Comparison of ENCODE assay signal across 14 cellular contexts in the genomic region with DNA sequence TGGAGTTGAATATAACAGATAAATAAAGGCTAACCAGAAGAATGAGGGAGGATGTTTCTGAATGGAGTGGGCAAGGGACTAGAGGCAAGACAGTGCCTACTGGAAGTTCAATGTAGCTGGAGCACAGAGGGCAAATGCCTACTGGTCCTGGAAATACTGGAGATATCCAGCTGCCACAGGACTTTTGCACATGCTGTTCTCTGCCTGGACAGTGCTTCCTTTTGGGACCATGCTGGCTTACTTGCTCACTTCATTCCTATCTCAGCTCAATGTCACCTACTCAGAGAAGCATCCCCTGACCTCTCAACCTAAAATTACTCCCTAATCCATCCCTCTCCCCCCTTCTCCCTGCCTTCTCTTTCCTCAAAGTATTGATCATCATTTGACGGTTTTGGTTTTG. TPM values are rescaled to one million over a fixed set of nuclear protein-coding genes. Genes with fewer than 3 reads are reported as not detected.
DNase-seq lines count a peak whose midpoint lies in the region; ATAC-seq and TF ChIP-seq lines count a peak whose summit lies in the region.
"Had no signal": no experiment of that assay in that cellular context is flagged by ENCODE, and none has a peak within 500 bp of the region (broad histone marks: within the 10 kb centered on the region; RNA-seq: fewer than 3 reads in every experiment).

No MANE protein-coding gene starts in this region.

- CTCF ChIA-PET in IMR-90 (lab: Yijun Ruan, JAX): interaction anchor here (0.6 kb wide), 1 partner anchor 717 kb away, joined by 4 read pairs; no protein-coding TSS in a partner anchor

- POLR2A ChIA-PET in IMR-90 (lab: Charles Lee; ENCODE audit: unreplicated experiment): no interaction called here

- peak overlapping the region; percentile 8; the same call in 1 of the 2 replicates for H3K4ac ChIP-seq in IMR-90 (ENCODE audit: low read depth, low read length)
- no peak overlapping the region for H3K4ac ChIP-seq in mesenchymal stem cell (ENCODE audit: low read depth in 1 of 2, low read length in 2 of 2)
- H3K4ac ChIP-seq in trophoblast cell (ENCODE audit: low read depth, low read length): no peak overlapping the region

- H3K56ac ChIP-seq in IMR-90 (ENCODE audit: extremely low read depth, insufficient read depth, low read length): no peak overlapping the region

- H3K27me3 ChIP-seq in IMR-90 (ENCODE audit: control insufficient read depth, insufficient read depth, low read length) (no peaks in the 10 kb centered on the region), mesenchymal stem cell (ENCODE audit: control insufficient read depth in 1 of 2, insufficient read depth in 1 of 2, low read length in 2 of 2) (peaks cover 11 to 46% of the 10 kb centered on the region in 2 experiments), trophoblast cell (ENCODE audit: insufficient read depth, low read length) (no peaks in the 10 kb centered on the region)

- H4K20me1 ChIP-seq in IMR-90 (ENCODE audit: insufficient read depth, low read length): no peaks in the 10 kb centered on the region

- peaks cover 19% of the 10 kb centered on the region for H3K9me1 ChIP-seq in IMR-90 (ENCODE audit: insufficient read depth, low read length)

- H3K14ac ChIP-seq in IMR-90 (replicated peaks; ENCODE audit: low read depth, low read length): 0 out of 2 replicates have a peak overlapping the region, but pooled peaks have one; percentile 3
- H3K14ac ChIP-seq in mesenchymal stem cell (ENCODE audit: low read length in 2 of 2): no peak overlapping the region
- H3K14ac ChIP-seq in trophoblast cell (ENCODE audit: low read length): no peak overlapping the region

- H2BK5ac ChIP-seq in IMR-90 (ENCODE audit: low read depth, low read length, poor library complexity, severe bottlenecking): no peak overlapping the region
- H2BK5ac ChIP-seq in mesenchymal stem cell (ENCODE audit: low read depth, low read length, poor library complexity, severe bottlenecking): no peak overlapping the region
- no peak overlapping the region for H2BK5ac ChIP-seq in trophoblast cell (ENCODE audit: low read depth, low read length, poor library complexity)

- H3K18ac ChIP-seq in IMR-90 (ENCODE audit: low read depth, low read length) (peak overlapping the region; percentile 3; the same call in 1 of the 2 replicates), mesenchymal stem cell (ENCODE audit: low read depth in 1 of 2, low read length in 2 of 2) (no peak overlapping the region), trophoblast cell (ENCODE audit: low read length) (no peak overlapping the region)

- dilution Hi-C loops in IMR-90 (cut with HindIII; ENCODE audit: low sequenced_read_pairs, unreplicated experiment): no loop called here

- peak overlapping the region; percentile 39 for H2BK120ac ChIP-seq in IMR-90 (ENCODE audit: low read depth, low read length)
- peak overlapping the region; percentile 35 for H2BK120ac ChIP-seq in mesenchymal stem cell (ENCODE audit: low read depth, low read length)
- H2BK120ac ChIP-seq in trophoblast cell (ENCODE audit: insufficient read depth, low read length, poor library complexity): no peak overlapping the region

- H2AK5ac ChIP-seq in IMR-90 (ENCODE audit: low read depth, low read length) (peak overlapping the region; percentile 37), mesenchymal stem cell (ENCODE audit: low read length, severe bottlenecking) (peak overlapping the region; percentile 61), trophoblast cell (ENCODE audit: low read length) (no peak overlapping the region)

- H4K8ac ChIP-seq in IMR-90 (ENCODE audit: low read depth in 2 of 2, low read length in 2 of 2) (no peak overlapping the region), mesenchymal stem cell (ENCODE audit: low read length) (no peak overlapping the region), trophoblast cell (ENCODE audit: low read depth, low read length) (no peak overlapping the region)

- H3K23ac ChIP-seq in IMR-90 (ENCODE audit: low read depth, low read length): no peak overlapping the region
- H3K23ac ChIP-seq in mesenchymal stem cell (ENCODE audit: low read length in 2 of 2): no peak overlapping the region
- peak overlapping the region; percentile 17 for H3K23ac ChIP-seq in trophoblast cell (ENCODE audit: low read length)

- H2AK9ac ChIP-seq in IMR-90 (replicated peaks; ENCODE audit: low read depth, low read length, poor library complexity): no peak overlapping the region

- H3K4me2 ChIP-seq in IMR-90 (ENCODE audit: low read depth, low read length): no peak overlapping the region
- no peak overlapping the region for H3K4me2 ChIP-seq in mesenchymal stem cell (ENCODE audit: low read length, poor library complexity, severe bottlenecking)
- no peak overlapping the region for H3K4me2 ChIP-seq in trophoblast cell (ENCODE audit: low read length)
- H3K4me2 ChIP-seq: GM23338 had no signal

- TF ChIP-seq RAD21 in IMR-90 (IDR thresholded peaks at IDR 0.05; ENCODE audit: low read length): no peak

- H2BK12ac ChIP-seq in mesenchymal stem cell (ENCODE audit: low read length in 2 of 2) (peak overlapping the region in 1 of 2 experiments; percentile 38), trophoblast cell (ENCODE audit: low read length) (no peak overlapping the region)

- no peak for ATAC-seq in IMR-90 (ENCODE audit: low read depth)
- no peak for ATAC-seq in GM19023 (IDR thresholded peaks at IDR 0.05; ENCODE audit: unreplicated experiment)
- ATAC-seq: HepG2 had no signal

- no peaks in the 10 kb centered on the region for H3K79me2 ChIP-seq in trophoblast cell (ENCODE audit: control insufficient read depth, insufficient read depth, low read length, poor library complexity)

- TF ChIP-seq CTCF in IMR-90 (conservative IDR thresholded peaks at IDR 0.05; ENCODE audit: low read depth, low read length): no peak

- no peak overlapping the region for H3K4me3 ChIP-seq in IMR-90 (ENCODE audit: insufficient read depth, low read depth, low read length)
- no peak overlapping the region for H3K4me3 ChIP-seq in mesenchymal stem cell (ENCODE audit: insufficient read depth in 1 of 2, low read depth in 1 of 2, low read length in 2 of 2)
- H3K4me3 ChIP-seq in trophoblast cell (ENCODE audit: low read depth, low read length): no peak overlapping the region
- H3K4me3 ChIP-seq: GM23338 had no signal

- intact Hi-C loops in IMR-90 (cut with micrococcal nuclease): no loop called here

- peak overlapping the region; percentile 51; the same call in 1 of the 2 replicates for H2BK20ac ChIP-seq in IMR-90 (ENCODE audit: low read depth, low read length)

- H4K91ac ChIP-seq in IMR-90 (ENCODE audit: insufficient read depth, low read depth, low read length): 0 out of 2 replicates have a peak overlapping the region, but pooled peaks have one; percentile 23
- H4K91ac ChIP-seq in mesenchymal stem cell (ENCODE audit: low read length): peak overlapping the region; percentile 25
- no peak overlapping the region for H4K91ac ChIP-seq in trophoblast cell (ENCODE audit: low read depth, low read length)

- no peak for TF ChIP-seq POLR2A in IMR-90 (IDR thresholded peaks at IDR 0.05; ENCODE audit: low read depth, low read length)

- WGBS in IMR-90 (ENCODE audit: extremely low coverage in 2 of 2, insufficient read length in 1 of 2), 2 experiments: no CpG with 5 or more reads among the region's 1 CpG
- WGBS in mesenchymal stem cell: 97% methylated on average over 1 of the region's 1 CpG
- no CpG with 5 or more reads among the region's 1 CpG for WGBS in trophoblast cell (ENCODE audit: extremely low coverage, insufficient coverage, insufficient read length)

- no peaks in the 10 kb centered on the region for H3K79me1 ChIP-seq in IMR-90 (ENCODE audit: low read depth in 1 of 2, low read length in 2 of 2)
- H3K79me1 ChIP-seq in mesenchymal stem cell (replicated peaks; ENCODE audit: low read length, poor library complexity, severe bottlenecking): no peaks in the 10 kb centered on the region
- H3K79me1 ChIP-seq in trophoblast cell (ENCODE audit: low read length): no peaks in the 10 kb centered on the region

- BruUV-seq in IMR-90 (replicated peaks; lab: Mats Ljungman, UMichigan): no TSS peak

- H4K12ac ChIP-seq in trophoblast cell (ENCODE audit: low read depth, low read length): no peak overlapping the region

- H3K9me3 ChIP-seq in IMR-90 (ENCODE audit: control insufficient read depth, insufficient read depth, low read length) (peaks cover 6% of the 10 kb centered on the region), mesenchymal stem cell (ENCODE audit: control insufficient read depth, low read length) (peaks cover 6% of the 10 kb centered on the region), trophoblast cell (ENCODE audit: insufficient read depth, low read depth, low read length) (no peaks in the 10 kb centered on the region)
- H3K9me3 ChIP-seq: Caco-2 had no signal

- H2AFZ ChIP-seq in IMR-90 (replicated peaks; ENCODE audit: low read length, poor library complexity) (no peak overlapping the region), mesenchymal stem cell (ENCODE audit: low read depth, low read length) (no peak overlapping the region), trophoblast cell (ENCODE audit: insufficient read depth, low read length, poor library complexity) (no peak overlapping the region)
- H2AFZ ChIP-seq: GM23338 had no signal

- H3K36me3 ChIP-seq in IMR-90 (ENCODE audit: control insufficient read depth, insufficient read depth, low read length): no peaks in the 10 kb centered on the region
- H3K36me3 ChIP-seq in mesenchymal stem cell (ENCODE audit: control insufficient read depth in 1 of 2, insufficient read depth in 2 of 2, low read depth in 1 of 2, low read length in 2 of 2): no peaks in the 10 kb centered on the region
- H3K36me3 ChIP-seq in trophoblast cell (ENCODE audit: control insufficient read depth in 1 of 2, insufficient read depth in 2 of 2, low read length in 2 of 2): no peaks in the 10 kb centered on the region

- H3K27ac ChIP-seq in IMR-90 (ENCODE audit: insufficient read depth, low read length): no peak overlapping the region
- no peak overlapping the region for H3K27ac ChIP-seq in mesenchymal stem cell (ENCODE audit: low read length, poor library complexity, severe bottlenecking)
- no peak overlapping the region for H3K27ac ChIP-seq in trophoblast cell (ENCODE audit: low read depth, low read length)
- H3K27ac ChIP-seq: C4-2B had no signal

- no peak overlapping the region for H3K9ac ChIP-seq in IMR-90 (ENCODE audit: low read depth, low read length)
- H3K9ac ChIP-seq in mesenchymal stem cell (ENCODE audit: low read length): no peak overlapping the region
- no peak overlapping the region for H3K9ac ChIP-seq in trophoblast cell (ENCODE audit: low read length)

- H3K4me1 ChIP-seq in IMR-90 (ENCODE audit: control insufficient read depth, insufficient read depth, low read length) (peaks cover 23% of the 10 kb centered on the region), mesenchymal stem cell (ENCODE audit: control insufficient read depth, insufficient read depth, low read depth, low read length) (peaks cover 25% of the 10 kb centered on the region), trophoblast cell (ENCODE audit: control insufficient read depth in 1 of 2, insufficient read depth in 2 of 2, low read length in 2 of 2) (peaks cover 6% of the 10 kb centered on the region in 2 experiments)

- H2BK15ac ChIP-seq in IMR-90 (ENCODE audit: low read depth, low read length) (peak overlapping the region; percentile 54; the same call in 1 of the 3 replicates), mesenchymal stem cell (ENCODE audit: low read depth, poor library complexity, severe bottlenecking) (peak overlapping the region; percentile 30)

- H4K5ac ChIP-seq in IMR-90 (ENCODE audit: low read depth, low read length): no peak overlapping the region

- DNase-seq in IMR-90 (no peak), mesenchymal stem cell (no peak), trophoblast cell (no peak), NCI-H1417 (lab: John Stamatoyannopoulos, UW) (no peak), SHP77 treated with DMSO at 0.1 percent for 48 hours (lab: John Stamatoyannopoulos, UW) (no peak)
- DNase-seq: ACHN; Caco-2; CD4-positive, alpha-beta T cell; H7 had no signal

- in situ Hi-C loops in IMR-90 (cut with MboI; ENCODE audit: low sequenced_read_pairs): no loop called here

RNA-seq across cellular contexts. Expression of a gene that starts 20.2 kb away (rescaled TPM):
- under 0.01 TPM in 2 replicates for total RNA-seq in IMR-90 (2012; rRNA removed)
- polyA plus RNA-seq in IMR-90 (2012; rRNA removed): 0.32 and 0.36 TPM in 2 replicates
- polyA plus RNA-seq in IMR-90 (2012; cell fraction: cytosol; rRNA removed): 0.21 and 0.26 TPM in 2 replicates
- polyA plus RNA-seq in IMR-90 (2012; cell fraction: nucleus; rRNA removed; ENCODE audit: low replicate concordance): 0.42 and 0.53 TPM in 2 replicates
- polyA plus RNA-seq in mesenchymal stem cell (2013, experiment 1 of 2): 0.58 TPM
- polyA plus RNA-seq in mesenchymal stem cell (2013, experiment 2 of 2): 0.51 TPM
- 0.11 and 0.14 TPM in 2 replicates for polyA plus RNA-seq in trophoblast cell (2013)
- total RNA-seq: HepG2 had no signal
- polyA plus RNA-seq: HepG2 had no signal

RNA-seq across cellular contexts. Expression of a gene that starts 56.3 kb away (rescaled TPM):
- not detected in 2 replicates for total RNA-seq in IMR-90 (2012; rRNA removed)
- polyA plus RNA-seq in IMR-90 (2012; rRNA removed): not detected in 2 replicates
- polyA plus RNA-seq in IMR-90 (2012; cell fraction: cytosol; rRNA removed): not detected in 2 replicates
- not detected in 2 replicates for polyA plus RNA-seq in IMR-90 (2012; cell fraction: nucleus; rRNA removed; ENCODE audit: low replicate concordance)
- polyA plus RNA-seq in mesenchymal stem cell (2013, experiment 1 of 2): not detected
- not detected for polyA plus RNA-seq in mesenchymal stem cell (2013, experiment 2 of 2)
- 0.70 and 0.71 TPM in 2 replicates for polyA plus RNA-seq in trophoblast cell (2013)
- total RNA-seq: CD4-positive, alpha-beta T cell; GM23338; HepG2 had no signal
- polyA plus RNA-seq: BJ, GM23338 had no signal
